ENCODE assay signal across 19 cellular contexts in the genomic region with DNA sequence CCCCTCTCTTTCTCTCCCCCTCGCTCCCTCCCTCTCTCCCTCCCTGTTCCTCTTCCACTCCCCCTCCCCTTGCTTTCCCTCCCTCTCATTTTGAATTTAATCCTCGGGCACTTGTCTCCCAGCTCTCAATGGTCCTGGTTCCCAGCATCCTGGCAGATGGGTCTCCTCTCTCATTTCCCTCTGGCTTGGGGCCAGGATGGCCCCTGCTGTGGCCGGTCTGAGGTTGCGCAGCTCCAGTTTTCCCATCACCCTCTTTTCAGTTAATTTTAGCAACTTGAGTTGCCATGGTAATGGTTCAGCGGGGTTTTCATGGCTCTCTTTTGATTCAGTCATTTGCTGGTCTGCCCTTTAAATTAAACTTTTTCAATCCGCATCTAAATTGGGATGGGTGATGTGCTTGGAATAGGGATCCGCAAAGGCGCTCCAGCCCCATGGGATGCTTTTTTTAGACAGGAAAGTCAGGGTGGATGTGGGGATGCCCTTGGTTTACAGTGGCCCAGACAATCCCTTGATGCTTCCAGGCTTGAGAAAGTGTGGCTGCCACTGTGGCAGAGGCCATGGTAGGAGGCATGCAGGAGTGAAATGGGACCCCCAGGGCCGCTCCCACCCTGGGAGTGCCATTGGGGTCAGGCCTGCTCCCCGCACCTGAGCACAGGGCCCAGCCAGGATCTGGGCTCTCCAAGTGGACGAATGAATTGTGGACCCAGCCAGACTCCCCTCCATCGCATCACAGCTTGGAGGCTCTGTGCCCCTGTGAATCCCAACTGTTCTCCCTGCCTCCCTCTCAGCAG.
DNase-seq lines count a peak whose midpoint lies in the region; ATAC-seq and TF ChIP-seq lines count a peak whose summit lies in the region.
"Had no signal": no experiment of that assay in that cellular context is flagged by ENCODE, and none has a peak within 500 bp of the region (broad histone marks: within the 10 kb centered on the region; RNA-seq: fewer than 3 reads in every experiment).

No MANE protein-coding gene starts in this region.

- TF ChIP-seq CTCF in glutamatergic neuron (IDR thresholded peaks at IDR 0.05; ENCODE audit: partially characterized antibody, unreplicated experiment) (no peak), left ventricle myocardium inferior (IDR thresholded peaks at IDR 0.05; ENCODE audit: borderline replicate concordance) (no peak)

- no peak overlapping the region for H3K4me3 ChIP-seq in right cardiac atrium (ENCODE audit: low read length)
- H3K4me3 ChIP-seq in left ventricle myocardium inferior = no peak overlapping the region
- H3K4me3 ChIP-seq: gastroesophageal sphincter, right lobe of liver had no signal

- no peak overlapping the region for H3K27ac ChIP-seq in right cardiac atrium (ENCODE audit: low read length)
- no peak overlapping the region for H3K27ac ChIP-seq in left ventricle myocardium inferior (replicated peaks)
- H3K27ac ChIP-seq: brain microvascular endothelial cell, gastroesophageal sphincter, right lobe of liver had no signal

- peak overlapping the region; percentile 86 for H3K27ac Mint-ChIP-seq in glutamatergic neuron (ENCODE audit: unreplicated experiment)
- H3K27ac Mint-ChIP-seq: CD4-positive, alpha-beta memory T cell; naive thymus-derived CD8-positive, alpha-beta T cell had no signal

- ATAC-seq in right cardiac atrium = no peak
- no peak for ATAC-seq in HG03025 (IDR thresholded peaks at IDR 0.05; ENCODE audit: low FRiP score, unreplicated experiment)
- ATAC-seq: gastroesophageal sphincter; naive thymus-derived CD8-positive, alpha-beta T cell had no signal

- H3K27me3 ChIP-seq in right cardiac atrium (ENCODE audit: control insufficient read depth, insufficient read depth) = no peaks in the 10 kb centered on the region
- peaks cover 12% of the 10 kb centered on the region for H3K27me3 ChIP-seq in left ventricle myocardium inferior (ENCODE audit: low read depth)
- H3K27me3 ChIP-seq: brain microvascular endothelial cell, gastroesophageal sphincter, right lobe of liver had no signal

- 80% methylated on average over 12 of the region's 12 CpGs for WGBS in right cardiac atrium

- no peaks in the 10 kb centered on the region for H3K36me3 ChIP-seq in left ventricle myocardium inferior
- H3K36me3 ChIP-seq: brain microvascular endothelial cell, gastroesophageal sphincter, right lobe of liver had no signal

- peak overlapping the region; percentile 41 for H3K4me3 Mint-ChIP-seq in glutamatergic neuron (ENCODE audit: unreplicated experiment)
- H3K4me3 Mint-ChIP-seq: CD4-positive, alpha-beta memory T cell; naive thymus-derived CD8-positive, alpha-beta T cell had no signal

- intact Hi-C loops in posterior cingulate gyrus (cut with DNase I) (no loop called here), right cardiac atrium (cut with DNase I) (no loop called here), left ventricle myocardium inferior (cut with micrococcal nuclease) (no loop called here)

- H3K9me3 ChIP-seq in right cardiac atrium (ENCODE audit: control insufficient read depth, low read length) (no peaks in the 10 kb centered on the region), left ventricle myocardium inferior (replicated peaks) (peaks cover 3% of the 10 kb centered on the region)
- H3K9me3 ChIP-seq: gastroesophageal sphincter, right lobe of liver had no signal

- DNase-seq in NCI-H1417 (lab: John Stamatoyannopoulos, UW) (peak in 2 of 3 experiments; percentile 19 to 58), NCI-H1417 treated with DMSO at 0.1 percent for 48 hours (lab: John Stamatoyannopoulos, UW) (no peak), NCI-H446 treated with DMSO at 0.1 percent for 48 hours (lab: John Stamatoyannopoulos, UW) (peak; percentile 77), glutamatergic neuron (peak; percentile 34), posterior cingulate gyrus (peak in 7 of 10 donors; percentile 28 to 91 (median 33)), right cardiac atrium (no peak), left ventricle myocardium inferior (no peak)
- DNase-seq: activated CD8-positive, alpha-beta memory T cell treated with anti-CD3 and anti-CD28 coated beads for 24 hours; activated effector memory CD4-positive, alpha-beta T cell treated with anti-CD3 and anti-CD28 coated beads, Interleukin-2, amount 50 U/mL, for 16 hours; brain microvascular endothelial cell; CD4-positive, alpha-beta memory T cell; GF-D8; naive thymus-derived CD8-positive, alpha-beta T cell; NCI-H1436; right lobe of liver; stimulated activated CD4-positive, alpha-beta T cell treated with anti-CD3 and anti-CD28 coated beads, Interleukin-4, amount 100 ng/mL, for 24 hours; stimulated activated naive CD4-positive, alpha-beta T cell had no signal

- H3K4me1 ChIP-seq in right cardiac atrium (ENCODE audit: control insufficient read depth, insufficient read depth, low read length) = no peaks in the 10 kb centered on the region
- no peaks in the 10 kb centered on the region for H3K4me1 ChIP-seq in left ventricle myocardium inferior
- H3K4me1 ChIP-seq: gastroesophageal sphincter had no signal

- H3K9me3 Mint-ChIP-seq in glutamatergic neuron (ENCODE audit: unreplicated experiment) = peaks cover 5% of the 10 kb centered on the region

- peaks cover 30% of the 10 kb centered on the region for H3K4me1 Mint-ChIP-seq in glutamatergic neuron (ENCODE audit: low read depth, unreplicated experiment)
- H3K4me1 Mint-ChIP-seq: CD4-positive, alpha-beta memory T cell; naive thymus-derived CD8-positive, alpha-beta T cell had no signal

- H3K27me3 Mint-ChIP-seq in glutamatergic neuron (ENCODE audit: unreplicated experiment) = no peaks in the 10 kb centered on the region

- no peaks in the 10 kb centered on the region for H3K36me3 Mint-ChIP-seq in glutamatergic neuron (ENCODE audit: unreplicated experiment)
- H3K36me3 Mint-ChIP-seq: naive thymus-derived CD8-positive, alpha-beta T cell had no signal

Comparison
In these comparisons a context has a peak if more than half of its experiments do, and no peak if none do; other contexts are left out.
1. DNase-seq: peak in NCI-H1417 (2 of 3), NCI-H446 treated with DMSO at 0.1 percent for 48 hours (single experiment), glutamatergic neuron (single experiment) and posterior cingulate gyrus (7 of 10); none in NCI-H1417 treated with DMSO at 0.1 percent for 48 hours (single experiment), right cardiac atrium (0 of 3) and left ventricle myocardium inferior (single experiment).